ENCODE assay signal across 12 cellular contexts in the genomic region with DNA sequence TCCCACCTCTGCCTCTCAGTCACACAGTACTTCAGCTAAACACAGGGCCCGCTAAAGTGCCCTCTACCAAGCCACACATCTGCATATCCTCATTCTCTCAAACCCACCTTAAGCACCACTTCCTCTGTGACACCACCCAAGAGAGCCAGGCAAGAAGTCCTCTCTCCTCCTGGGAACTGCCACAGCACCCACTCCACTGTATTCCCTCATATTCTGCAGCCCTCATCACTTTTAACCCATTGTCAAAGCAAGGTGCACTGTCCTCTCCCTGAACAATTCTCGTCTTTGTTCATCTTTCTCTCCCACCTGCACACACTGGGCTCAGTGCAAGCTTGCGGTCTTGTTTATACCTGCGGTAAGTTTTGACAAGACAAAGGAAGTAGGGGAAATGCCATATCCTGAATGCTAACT. TPM values are rescaled to one million over a fixed set of nuclear protein-coding genes. Genes with fewer than 3 reads are reported as not detected.
DNase-seq lines count a peak whose midpoint lies in the region; ATAC-seq, FAIRE-seq and TF ChIP-seq lines count a peak whose summit lies in the region.
"Had no signal": no experiment of that assay in that cellular context is flagged by ENCODE, and none has a peak within 500 bp of the region (broad histone marks: within the 10 kb centered on the region; RNA-seq: fewer than 3 reads in every experiment).

No MANE protein-coding gene starts in this region.

- H3K79me2 ChIP-seq in K562 (ENCODE audit: control insufficient read depth, insufficient read depth, low read length) (peaks cover 90% of the 10 kb centered on the region), HepG2 (ENCODE audit: insufficient read depth, low read length) (peaks cover 68% of the 10 kb centered on the region)

- TF ChIP-seq POLR2A in GM12892 (IDR thresholded peaks at IDR 0.05; ENCODE audit: low read depth, low read length) (no peak), K562 (conservative IDR thresholded peaks at IDR 0.05) (no peak), HepG2 (IDR thresholded peaks at IDR 0.05; ENCODE audit: insufficient read depth in 1 of 2, low read depth in 2 of 2, low read length in 2 of 2) (no peak)

- in situ Hi-C loops in K562 (cut with MboI) = no loop called here
- in situ Hi-C loops in HepG2 (cut with HindIII; ENCODE audit: extremely low pct_ligation_motif_present, low pct_unique_long_range_greater_than_20kb) = no loop called here

- H3K4me2 ChIP-seq in K562 (ENCODE audit: insufficient read depth, low read length) = no peak overlapping the region
- no peak overlapping the region for H3K4me2 ChIP-seq in HepG2 (ENCODE audit: low read depth, low read length)

- FAIRE-seq in GM12892 (lab: Jason Lieb, UNC) (peak; percentile 9), K562 (lab: Jason Lieb, UNC) (no peak), HepG2 (lab: Jason Lieb, UNC) (no peak)
- FAIRE-seq: endothelial cell of umbilical vein had no signal

- 91% methylated on average over 4 of the region's 4 CpGs for WGBS in K562 (ENCODE audit: insufficient coverage, low coverage, missing lambda C conversion rate)
- WGBS in HepG2 (ENCODE audit: low lambda C conversion rate) = over 99% methylated on average over 4 of the region's 4 CpGs

- no peak overlapping the region; a peak in 1 of 4 replicates for H3K9ac ChIP-seq in K562 (ENCODE audit: insufficient read depth in 1 of 2, low read depth in 2 of 2, low read length in 2 of 2)
- H3K9ac ChIP-seq in HepG2 (ENCODE audit: insufficient read depth, low read depth, low read length) = no peak overlapping the region

- POLR2A ChIA-PET in K562 (lab: Yijun Ruan, JAX) (no interaction called here), HepG2 (lab: Yijun Ruan, JAX) (no interaction called here), GM10248 (lab: Yijun Ruan, JAX) (no interaction called here), A673 (lab: Charles Lee; ENCODE audit: low non-redundant PET) (no interaction called here)

- H3K27ac ChIP-seq in K562 (ENCODE audit: extremely low read depth, low read depth, low read length) = no peak overlapping the region
- H3K27ac ChIP-seq in HepG2 (ENCODE audit: extremely low read length, insufficient read depth, low read length) = no peak overlapping the region
- H3K27ac ChIP-seq in A673 (ENCODE audit: low read depth, low read length, poor library complexity, severe bottlenecking) = no peak overlapping the region

- BruUV-seq in K562 (replicated peaks; lab: Mats Ljungman, UMichigan) (no TSS peak), HepG2 (replicated peaks; lab: Mats Ljungman, UMichigan) (no TSS peak), A673 (replicated peaks; lab: Mats Ljungman, UMichigan) (no TSS peak)

- CTCF ChIA-PET in K562 (lab: Yijun Ruan, JAX; ENCODE audit: low intra/inter-chr PET ratio) = no interaction called here
- CTCF ChIA-PET in HepG2 (lab: Yijun Ruan, JAX; ENCODE audit: low intra/inter-chr PET ratio, low total read pairs) = no interaction called here
- CTCF ChIA-PET in GM10248 (lab: Yijun Ruan, JAX) = interaction anchor here (1.4 to 2.0 kb wide), 2 partner anchors 30 to 139 kb away, joined by 4 to 6 read pairs; no protein-coding TSS in a partner anchor
- CTCF ChIA-PET in A673 (lab: Charles Lee) = no interaction called here

- H3K4me1 ChIP-seq in K562 (replicated peaks in 1 of 2; ENCODE audit: control insufficient read depth in 2 of 2, insufficient read depth in 2 of 2, low read length in 2 of 2) (peaks cover 0 to 11% of the 10 kb centered on the region in 2 experiments; a peak in 2 of 5 replicates), HepG2 (ENCODE audit: insufficient read depth, low read length) (peaks cover 16% of the 10 kb centered on the region; the same call in 1 of the 2 replicates), A673 (ENCODE audit: insufficient read depth, low read length, poor library complexity, severe bottlenecking) (peaks cover 30% of the 10 kb centered on the region)

- H2AFZ ChIP-seq in K562 (ENCODE audit: low read depth, low read length) = no peak overlapping the region
- H2AFZ ChIP-seq in HepG2 (ENCODE audit: low read length) = no peak overlapping the region

- H3K9me3 ChIP-seq in K562 (replicated peaks; ENCODE audit: control insufficient read depth, insufficient read depth, low read depth, low read length) (no peaks in the 10 kb centered on the region; the same call in 1 of the 2 replicates), HepG2 (ENCODE audit: low read length) (peaks cover 5% of the 10 kb centered on the region; the same call in 1 of the 2 replicates), A673 (ENCODE audit: low read depth, low read length, poor library complexity, severe bottlenecking) (no peaks in the 10 kb centered on the region)

- H3K4me3 ChIP-seq in K562 = no peak overlapping the region
- no peak overlapping the region for H3K4me3 ChIP-seq in HepG2 (replicated peaks in 1 of 3; ENCODE audit: insufficient read depth in 1 of 3, low read depth in 2 of 3, low read length in 3 of 3)
- H3K4me3 ChIP-seq in A673 (ENCODE audit: low read depth, low read length, poor library complexity, severe bottlenecking) = no peak overlapping the region

- intact Hi-C loops in K562 (cut with micrococcal nuclease) = no loop called here
- intact Hi-C loops in HepG2 (cut with micrococcal nuclease; ENCODE audit: unreplicated experiment) = no loop called here
- intact Hi-C loops in A673 (cut with micrococcal nuclease; ENCODE audit: unreplicated experiment) = no loop called here

- DNase-seq in GM12892 (ENCODE audit: insufficient read length) = no peak
- no peak for DNase-seq in K562 (ENCODE audit: extremely low read depth in 1 of 4, low spot score in 3 of 4)
- DNase-seq in HepG2 (ENCODE audit: low spot score) = no peak
- no peak for DNase-seq in GM10248 (ENCODE audit: extremely low spot score)
- DNase-seq in A673 (ENCODE audit: low spot score) = no peak
- DNase-seq in NCI-H2227 (lab: John Stamatoyannopoulos, UW; ENCODE audit: unreplicated experiment) = no peak
- DNase-seq: KG1; stimulated activated CD4-positive, alpha-beta T cell treated with anti-CD3 and anti-CD28 coated beads, Interleukin-15, amount 100 ng/mL, for 24 hours had no signal

- H3K36me3 ChIP-seq in K562 (ENCODE audit: control insufficient read depth, insufficient read depth, low read length) = peaks cover 39% of the 10 kb centered on the region; the same call in 2 of the 3 replicates
- peaks cover 11 to 15% of the 10 kb centered on the region in 2 experiments for H3K36me3 ChIP-seq in HepG2 (replicated peaks in 1 of 2; ENCODE audit: control insufficient read depth in 1 of 2, insufficient read depth in 2 of 2, low read length in 2 of 2)
- H3K36me3 ChIP-seq in A673 (ENCODE audit: insufficient read depth, low read length, poor library complexity, severe bottlenecking) = peaks cover 7% of the 10 kb centered on the region

- no peaks in the 10 kb centered on the region for H4K20me1 ChIP-seq in K562 (replicated peaks; ENCODE audit: control insufficient read depth, insufficient read depth, low read length)
- H4K20me1 ChIP-seq in HepG2 (ENCODE audit: insufficient read depth, low read length) = 0 out of 2 replicates have a peak, but pooled peaks cover 4% of the 10 kb centered on the region

- TF ChIP-seq RAD21 in K562 (CRISPR knock-in tag; conservative IDR thresholded peaks at IDR 0.05 in 1 of 2, IDR thresholded peaks at IDR 0.05 in 1 of 2) (no peak), HepG2 (CRISPR knock-in tag; IDR thresholded peaks at IDR 0.05) (no peak)

- ATAC-seq in GM21381 (IDR thresholded peaks at IDR 0.05; ENCODE audit: unreplicated experiment) (peak; percentile 61), HG03159 (IDR thresholded peaks at IDR 0.05; ENCODE audit: unreplicated experiment) (peak; percentile 55), K562 (no peak), HepG2 (no peak)

- H3K27me3 ChIP-seq in K562 (ENCODE audit: control insufficient read depth in 2 of 2, insufficient read depth in 2 of 2, low read length in 2 of 2) (no peaks in the 10 kb centered on the region), HepG2 (ENCODE audit: control insufficient read depth in 1 of 2, insufficient read depth in 2 of 2, low read length in 2 of 2) (no peaks in the 10 kb centered on the region), A673 (replicated peaks; ENCODE audit: insufficient read depth, low read depth, low read length, poor library complexity) (no peaks in the 10 kb centered on the region)

- TF ChIP-seq EP300 in K562 (IDR thresholded peaks at IDR 0.05; ENCODE audit: low read length) (no peak), HepG2 (IDR thresholded peaks at IDR 0.05; ENCODE audit: low read depth in 2 of 2, low read length in 2 of 2) (no peak), HepG2 (CRISPR knock-in tag; IDR thresholded peaks at IDR 0.05; ENCODE audit: borderline replicate concordance) (no peak)

- no peaks in the 10 kb centered on the region for H3K9me1 ChIP-seq in K562 (ENCODE audit: control insufficient read depth, insufficient read depth, low read length)

- TF ChIP-seq CTCF in K562 (IDR thresholded peaks at IDR 0.05 in 2 of 3, conservative IDR thresholded peaks at IDR 0.05 in 1 of 3; ENCODE audit: insufficient read depth in 2 of 3, low read depth in 1 of 3, low read length in 3 of 3) = no peak
- no peak for TF ChIP-seq CTCF in HepG2 (CRISPR knock-in tag; IDR thresholded peaks at IDR 0.05)
- TF ChIP-seq CTCF in GM10248 (IDR thresholded peaks at IDR 0.05; ENCODE audit: control extremely low read depth, extremely low read depth, low read depth, missing control alignments) = no peak
- no peak for TF ChIP-seq CTCF in A673 (conservative IDR thresholded peaks at IDR 0.05; ENCODE audit: low read depth, low read length)

RNA-seq across cellular contexts. Expression of gene CHD9, which starts 13.6 kb away (rescaled TPM):
- 40.0 TPM for polyA plus RNA-seq in GM12892 (2012; ENCODE audit: missing spikeins)
- 65.0 and 350 TPM in 2 replicates for total RNA-seq in K562 (2011; cell fraction: chromatin; rRNA removed; ENCODE audit: low replicate concordance)
- total RNA-seq in K562 (2011; cell fraction: nucleolus; rRNA removed) = 31.9 and 54.3 TPM in 2 replicates
- total RNA-seq in K562 (2011; cell fraction: nucleoplasm; rRNA removed) = 103 and 111 TPM in 2 replicates
- total RNA-seq in K562 (2014; rRNA removed) = 22.0 and 32.0 TPM in 2 replicates
- 58.1 and 65.4 TPM in 2 replicates for total RNA-seq in K562 (2014; rRNA removed; fragmentation: Illumina TruSeq; extraction: Trizol)
- 49.1 and 54.0 TPM in 2 replicates for total RNA-seq in K562 (2015; rRNA removed; fragmentation: Illumina TruSeq; extraction: Trizol)
- total RNA-seq in K562 (2021) = 38.8 and 40.7 TPM in 2 replicates
- 33.9 and 41.6 TPM in 2 replicates for polyA plus RNA-seq in K562 (2011; rRNA removed)
- polyA plus RNA-seq in K562 (2011; cell fraction: cytosol; rRNA removed) = 6.7 and 13.4 TPM in 2 replicates
- 31.4 and 44.3 TPM in 2 replicates for polyA plus RNA-seq in K562 (2011; cell fraction: nucleus; rRNA removed)
- polyA plus RNA-seq in K562 (2012) = 20.4 and 21.2 TPM in 2 replicates
- 25.6 and 29.0 TPM in 2 replicates for polyA plus RNA-seq in K562 (2014; fragmentation: Illumina TruSeq; extraction: Trizol)
- 10 to 100 TPM; 33.7 to 69.3 TPM for polyA plus RNA-seq in K562 (2014; fragmentation: Nextera tagmentation; extraction: Ambion mirVana)
- 26.1 and 40.6 TPM in 2 replicates for polyA plus RNA-seq in K562 (2014; rRNA removed)
- polyA minus RNA-seq in K562 (2011; rRNA and poly(A)+ RNA removed) = 179 and 246 TPM in 2 replicates
- 23.1 and 25.2 TPM in 2 replicates for polyA minus RNA-seq in K562 (2011; cell fraction: cytosol; rRNA and poly(A)+ RNA removed)
- 89.8 and 176 TPM in 2 replicates for polyA minus RNA-seq in K562 (2011; cell fraction: nucleus; rRNA and poly(A)+ RNA removed)
- 27.7 and 31.0 TPM in 2 replicates for total RNA-seq in HepG2 (2016; rRNA removed; fragmentation: Illumina TruSeq; extraction: Trizol)
- total RNA-seq in HepG2 (2016; cell fraction: cytosol; rRNA removed; fragmentation: Illumina TruSeq; extraction: Trizol; ENCODE audit: low read depth) = 27.5 and 34.1 TPM in 2 replicates
- total RNA-seq in HepG2 (2016; cell fraction: insoluble cytoplasmic fraction; rRNA removed; fragmentation: Illumina TruSeq; extraction: Trizol) = 24.3 and 27.8 TPM in 2 replicates
- total RNA-seq in HepG2 (2016; cell fraction: membrane; rRNA removed; fragmentation: Illumina TruSeq; extraction: Trizol) = 36.3 and 42.8 TPM in 2 replicates
- total RNA-seq in HepG2 (2016; cell fraction: nucleus; rRNA removed; fragmentation: Illumina TruSeq; extraction: Trizol) = 59.7 and 62.9 TPM in 2 replicates
- 15.6 and 23.4 TPM in 2 replicates for polyA plus RNA-seq in HepG2 (2011; rRNA removed)
- 4.6 and 8.3 TPM in 2 replicates for polyA plus RNA-seq in HepG2 (2011; cell fraction: cytosol; rRNA removed)
- 14.2 and 15.9 TPM in 2 replicates for polyA plus RNA-seq in HepG2 (2011; cell fraction: nucleus; rRNA removed)
- 12.6 and 14.0 TPM in 2 replicates for polyA plus RNA-seq in HepG2 (2012)
- polyA plus RNA-seq in HepG2 (2016; cell fraction: cytosol; fragmentation: Illumina TruSeq; extraction: Trizol; ENCODE audit: low read depth) = 3.8 and 4.6 TPM in 2 replicates
- 13.8 and 14.0 TPM in 2 replicates for polyA plus RNA-seq in HepG2 (2016; cell fraction: insoluble cytoplasmic fraction; fragmentation: Illumina TruSeq; extraction: Trizol; ENCODE audit: low read depth)
- polyA plus RNA-seq in HepG2 (2016; cell fraction: membrane; fragmentation: Illumina TruSeq; extraction: Trizol; ENCODE audit: low read depth) = 4.5 and 4.8 TPM in 2 replicates
- 28.9 and 31.3 TPM in 2 replicates for polyA plus RNA-seq in HepG2 (2016; cell fraction: nucleus; fragmentation: Illumina TruSeq; extraction: Trizol; ENCODE audit: insufficient read depth, low read depth)
- 41.1 and 58.0 TPM in 2 replicates for polyA minus RNA-seq in HepG2 (2011; rRNA and poly(A)+ RNA removed; ENCODE audit: low replicate concordance)
- 25.3 and 26.6 TPM in 2 replicates for polyA minus RNA-seq in HepG2 (2011; cell fraction: cytosol; rRNA and poly(A)+ RNA removed)
- polyA minus RNA-seq in HepG2 (2011; cell fraction: nucleus; rRNA and poly(A)+ RNA removed) = 164 and 186 TPM in 2 replicates
- 64.1 and 76.8 TPM in 2 replicates for total RNA-seq in A673 (2021)

RNA-seq across cellular contexts. Expression of gene CHD9NB, which starts 15.7 kb away (rescaled TPM):
- polyA plus RNA-seq in GM12892 (2012; ENCODE audit: missing spikeins) = 0.85 TPM
- total RNA-seq in K562 (2011; cell fraction: chromatin; rRNA removed; ENCODE audit: low replicate concordance) = not detected in 2 replicates
- total RNA-seq in K562 (2011; cell fraction: nucleolus; rRNA removed) = not detected in 2 replicates
- not detected in 2 replicates for total RNA-seq in K562 (2011; cell fraction: nucleoplasm; rRNA removed)
- total RNA-seq in K562 (2014; rRNA removed) (not detected in 2 replicates), K562 (2014; rRNA removed; fragmentation: Illumina TruSeq; extraction: Trizol) (0.07 TPM in 1 of 2 replicates, not detected in the other), K562 (2015; rRNA removed; fragmentation: Illumina TruSeq; extraction: Trizol) (not detected in 2 replicates), K562 (2021) (0.13 TPM in 1 of 2 replicates, not detected in the other), HepG2 (2016; rRNA removed; fragmentation: Illumina TruSeq; extraction: Trizol) (0.18 and 0.34 TPM in 2 replicates), A673 (2021) (3.8 and 4.3 TPM in 2 replicates)
- polyA plus RNA-seq in K562 (2011; rRNA removed) (not detected in 2 replicates), K562 (2014; fragmentation: Illumina TruSeq; extraction: Trizol) (0.10 and 0.29 TPM in 2 replicates), K562 (2014; fragmentation: Nextera tagmentation; extraction: Ambion mirVana) (under 1 TPM in 1 of 2 experiments, not detected in 1; 0.06 TPM), K562 (2014; rRNA removed) (0.19 TPM in 1 of 2 replicates, not detected in the other), HepG2 (2011; rRNA removed) (0.05 and 0.17 TPM in 2 replicates)
- polyA plus RNA-seq in K562 (2011; cell fraction: cytosol; rRNA removed) = not detected in 2 replicates
- polyA plus RNA-seq in K562 (2011; cell fraction: nucleus; rRNA removed) = 0.07 TPM in 1 of 2 replicates, not detected in the other
- polyA plus RNA-seq in K562 (2012) = 0.10 TPM in 1 of 2 replicates, not detected in the other
- polyA minus RNA-seq in K562 (2011; rRNA and poly(A)+ RNA removed) = not detected in 2 replicates
- polyA minus RNA-seq in K562 (2011; cell fraction: cytosol; rRNA and poly(A)+ RNA removed) = not detected in 2 replicates
- not detected in 2 replicates for polyA minus RNA-seq in K562 (2011; cell fraction: nucleus; rRNA and poly(A)+ RNA removed)
- total RNA-seq in HepG2 (2016; cell fraction: cytosol; rRNA removed; fragmentation: Illumina TruSeq; extraction: Trizol; ENCODE audit: low read depth) = 0.18 and 0.30 TPM in 2 replicates
- 0.39 and 0.67 TPM in 2 replicates for total RNA-seq in HepG2 (2016; cell fraction: insoluble cytoplasmic fraction; rRNA removed; fragmentation: Illumina TruSeq; extraction: Trizol)
- 0.46 and 0.55 TPM in 2 replicates for total RNA-seq in HepG2 (2016; cell fraction: membrane; rRNA removed; fragmentation: Illumina TruSeq; extraction: Trizol)
- 0.59 and 0.72 TPM in 2 replicates for total RNA-seq in HepG2 (2016; cell fraction: nucleus; rRNA removed; fragmentation: Illumina TruSeq; extraction: Trizol)
- polyA plus RNA-seq in HepG2 (2011; cell fraction: cytosol; rRNA removed) = 0.10 and 0.13 TPM in 2 replicates
- polyA plus RNA-seq in HepG2 (2011; cell fraction: nucleus; rRNA removed) = 0.55 and 0.87 TPM in 2 replicates
- 0.28 and 0.34 TPM in 2 replicates for polyA plus RNA-seq in HepG2 (2012)
- polyA plus RNA-seq in HepG2 (2016; cell fraction: cytosol; fragmentation: Illumina TruSeq; extraction: Trizol; ENCODE audit: low read depth) = 0.19 and 0.37 TPM in 2 replicates
- polyA plus RNA-seq in HepG2 (2016; cell fraction: insoluble cytoplasmic fraction; fragmentation: Illumina TruSeq; extraction: Trizol; ENCODE audit: low read depth) = 0.37 and 0.45 TPM in 2 replicates
- 0.31 and 0.35 TPM in 2 replicates for polyA plus RNA-seq in HepG2 (2016; cell fraction: membrane; fragmentation: Illumina TruSeq; extraction: Trizol; ENCODE audit: low read depth)
- polyA plus RNA-seq in HepG2 (2016; cell fraction: nucleus; fragmentation: Illumina TruSeq; extraction: Trizol; ENCODE audit: insufficient read depth, low read depth) = 0.37 and 0.73 TPM in 2 replicates
- 0.46 and 0.47 TPM in 2 replicates for polyA minus RNA-seq in HepG2 (2011; rRNA and poly(A)+ RNA removed; ENCODE audit: low replicate concordance)
- polyA minus RNA-seq in HepG2 (2011; cell fraction: cytosol; rRNA and poly(A)+ RNA removed) = not detected in 2 replicates
- polyA minus RNA-seq in HepG2 (2011; cell fraction: nucleus; rRNA and poly(A)+ RNA removed) = 1.2 and 3.3 TPM in 2 replicates
- total RNA-seq: RPMI7951 had no signal

Comparison
In these comparisons a context has a peak if more than half of its experiments do, and no peak if none do; other contexts are left out.
1. ATAC-seq: peak in GM21381 (single experiment) and HG03159 (single experiment); none in K562 (single experiment) and HepG2 (single experiment).